10 cellular contexts compared by ENCODE assay signal in genomic region chr15:59244337-59244736, GRCh38. TPM values are rescaled to one million over a fixed set of nuclear protein-coding genes. Genes with fewer than 3 reads are reported as not detected.
A peak's percentile ranks its signal among the peaks of the same experiment; 100 is the strongest.
DNase-seq lines count a peak whose midpoint lies in the region; ATAC-seq, FAIRE-seq and TF ChIP-seq lines count a peak whose summit lies in the region.
"Had no signal": no experiment of that assay in that cellular context is flagged by ENCODE, and none has a peak within 500 bp of the region (broad histone marks: within the 10 kb centered on the region; RNA-seq: fewer than 3 reads in every experiment).

No MANE protein-coding gene starts in this region.

- H3K9me3 Mint-ChIP-seq in endodermal cell, result no peaks in the 10 kb centered on the region
- H3K9me3 Mint-ChIP-seq in activated CD4-positive, alpha-beta T cell treated with anti-CD3 and anti-CD28 coated beads for 36 hours (ENCODE audit: low read depth), result no peaks in the 10 kb centered on the region

- WGBS in A549 (ENCODE audit: missing lambda C conversion rate), result 58% methylated on average over 3 of the region's 3 CpGs
- WGBS in endodermal cell (ENCODE audit: insufficient coverage in 1 of 2, insufficient read length in 1 of 2), 2 experiments, result 92 to 94% methylated on average over 3 of the region's 3 CpGs
- WGBS in gastroesophageal sphincter (ENCODE audit: low coverage in 1 of 2), 2 donors, result 90% methylated on average over 2 of the region's 3 CpGs; no CpG with 5 or more reads in 1 of the 2 donors

- peaks cover 83% of the 10 kb centered on the region for H3K4me1 ChIP-seq in A549
- no peaks in the 10 kb centered on the region for H3K4me1 ChIP-seq in endodermal cell (ENCODE audit: control insufficient read depth, insufficient read depth, low read length)
- peaks cover 0 to 6% (median 0%) of the 10 kb centered on the region in 3 donors for H3K4me1 ChIP-seq in gastroesophageal sphincter

- no peaks in the 10 kb centered on the region for H3K27me3 Mint-ChIP-seq in endodermal cell (ENCODE audit: insufficient read depth)
- H3K27me3 Mint-ChIP-seq in activated CD4-positive, alpha-beta T cell treated with anti-CD3 and anti-CD28 coated beads for 36 hours, result no peaks in the 10 kb centered on the region

- no peak for FAIRE-seq in A549 (lab: Jason Lieb, UNC)

- no peaks in the 10 kb centered on the region for H3K36me3 Mint-ChIP-seq in endodermal cell (ENCODE audit: low read depth)
- H3K36me3 Mint-ChIP-seq in activated CD4-positive, alpha-beta T cell treated with anti-CD3 and anti-CD28 coated beads for 36 hours (ENCODE audit: low read depth), result no peaks in the 10 kb centered on the region

- no peak for TF ChIP-seq EP300 in A549 (IDR thresholded peaks at IDR 0.05)
- no peak for TF ChIP-seq EP300 in gastroesophageal sphincter (IDR thresholded peaks at IDR 0.05)

- H3K27ac ChIP-seq in A549, result peak overlapping the region; percentile 51 to 87
- no peak overlapping the region for H3K27ac ChIP-seq in endodermal cell (ENCODE audit: low read depth, low read length)
- no peak overlapping the region for H3K27ac ChIP-seq in gastroesophageal sphincter
- H3K27ac ChIP-seq: esophagus muscularis mucosa had no signal

- H3K4me3 Mint-ChIP-seq in endodermal cell, result no peak overlapping the region
- no peak overlapping the region for H3K4me3 Mint-ChIP-seq in activated CD4-positive, alpha-beta T cell treated with anti-CD3 and anti-CD28 coated beads for 36 hours

- no peak overlapping the region for H3K9ac ChIP-seq in endodermal cell (ENCODE audit: extremely low read depth, low read length, poor library complexity, severe bottlenecking)

- H3K4me1 Mint-ChIP-seq in endodermal cell, result peaks cover 2% of the 10 kb centered on the region
- H3K4me1 Mint-ChIP-seq in activated CD4-positive, alpha-beta T cell treated with anti-CD3 and anti-CD28 coated beads for 36 hours, result no peaks in the 10 kb centered on the region

- intact Hi-C loops in activated CD4-positive, alpha-beta T cell treated with anti-CD3 and anti-CD28 coated beads for 36 hours (cut with DNase I, micrococcal nuclease), result loop anchor here in 1 of 2 experiments (10.0 kb wide), 1 partner anchor 130 kb away; the partner anchor contains the start of gene MYO1E

- no peak for TF ChIP-seq CTCF in A549 (IDR thresholded peaks at IDR 0.05)
- TF ChIP-seq CTCF in endodermal cell (conservative IDR thresholded peaks at IDR 0.05), result no peak
- TF ChIP-seq CTCF in gastroesophageal sphincter (IDR thresholded peaks at IDR 0.05), result no peak

- DNase-seq in A549 (ENCODE audit: low read depth in 1 of 2, low spot score in 1 of 2), result peak in 1 of 2 experiments; percentile 65
- DNase-seq in endodermal cell, result no peak
- DNase-seq in activated CD4-positive, alpha-beta T cell treated with anti-CD3 and anti-CD28 coated beads for 36 hours, result no peak
- no peak for DNase-seq in iPS-NIHi7 (ENCODE audit: extremely low spot score)

- no peak for TF ChIP-seq RAD21 in A549 (conservative IDR thresholded peaks at IDR 0.05 in 1 of 2, IDR thresholded peaks at IDR 0.05 in 1 of 2)

- ATAC-seq in A549, result peak in 1 of 2 experiments; percentile 13; a peak in 1 of 6 replicates
- peak; percentile 95 for ATAC-seq in GM19025 (IDR thresholded peaks at IDR 0.05; ENCODE audit: low read depth, unreplicated experiment)
- peak; percentile 92 for ATAC-seq in HG02678 (IDR thresholded peaks at IDR 0.05; ENCODE audit: unreplicated experiment)
- peak; percentile 84 for ATAC-seq in HG03558 (IDR thresholded peaks at IDR 0.05; ENCODE audit: extremely low read depth, unreplicated experiment)
- no peak for ATAC-seq in activated CD4-positive, alpha-beta T cell treated with anti-CD3 and anti-CD28 coated beads for 36 hours
- no peak for ATAC-seq in gastroesophageal sphincter

- no peak overlapping the region for H3K27ac Mint-ChIP-seq in endodermal cell
- no peak overlapping the region for H3K27ac Mint-ChIP-seq in activated CD4-positive, alpha-beta T cell treated with anti-CD3 and anti-CD28 coated beads for 36 hours

- POLR2A ChIA-PET in A549 (lab: Yijun Ruan, JAX), result no interaction called here
- POLR2A ChIA-PET in activated CD4-positive, alpha-beta T cell treated with anti-CD3 and anti-CD28 coated beads for 36 hours (lab: Charles Lee), result no interaction called here

- TF ChIP-seq POLR2A in A549 (IDR thresholded peaks at IDR 0.05; ENCODE audit: low read length) (no peak), gastroesophageal sphincter (IDR thresholded peaks at IDR 0.05) (no peak)

- H3K27me3 ChIP-seq in endodermal cell (ENCODE audit: control insufficient read depth, insufficient read depth, low read length, poor library complexity, severe bottlenecking) (no peaks in the 10 kb centered on the region), gastroesophageal sphincter (no peaks in the 10 kb centered on the region)
- H3K27me3 ChIP-seq: esophagus muscularis mucosa had no signal

- CTCF ChIA-PET in A549 (lab: Yijun Ruan, JAX), result interaction anchor here (0.6 to 4.8 kb wide), 3 partner anchors 10 to 60 kb away, joined by 3 to 37 read pairs (median 3); no protein-coding TSS in a partner anchor
- CTCF ChIA-PET in activated CD4-positive, alpha-beta T cell treated with anti-CD3 and anti-CD28 coated beads for 36 hours (lab: Charles Lee), result no interaction called here

- H3K4me2 ChIP-seq in A549, result peak overlapping the region; percentile 45

- H3K9me3 ChIP-seq in A549 (no peaks in the 10 kb centered on the region), endodermal cell (ENCODE audit: control insufficient read depth, low read length) (no peaks in the 10 kb centered on the region), gastroesophageal sphincter (no peaks in the 10 kb centered on the region)
- H3K9me3 ChIP-seq: esophagus muscularis mucosa had no signal

- no peak overlapping the region for H3K4me3 ChIP-seq in A549
- no peak overlapping the region for H3K4me3 ChIP-seq in endodermal cell (ENCODE audit: low read length)
- no peak overlapping the region for H3K4me3 ChIP-seq in gastroesophageal sphincter
- H3K4me3 ChIP-seq: esophagus muscularis mucosa had no signal

- H3K36me3 ChIP-seq in endodermal cell (ENCODE audit: control insufficient read depth, insufficient read depth, low read length) (no peaks in the 10 kb centered on the region), gastroesophageal sphincter (no peaks in the 10 kb centered on the region)

TF ChIP-seq in A549, 52 proteins besides CTCF, POLR2A, EP300 and RAD21:
- TF ChIP-seq FOSL2 (IDR thresholded peaks at IDR 0.05), result no peak
- peak; percentile 81 for TF ChIP-seq FOSL2 (CRISPR knock-in tag; IDR thresholded peaks at IDR 0.05)
- no peak for TF ChIP-seq KDM5A (IDR thresholded peaks at IDR 0.05)
- TF ChIP-seq RARB (CRISPR knock-in tag; IDR thresholded peaks at IDR 0.05), result no peak

RNA-seq across cellular contexts. Expression of gene LDHAL6B, which starts 37.7 kb away (rescaled TPM):
- polyA plus RNA-seq in A549 (2011; rRNA removed) (not detected in 2 replicates), A549 (2017; fragmentation: RNase III; extraction: RNeasy Plus Mini Kit Qiagen cat#74134 plus additional on column Dnase treatment) (not detected in 3 replicates)
- polyA plus RNA-seq in A549 (2012; cell fraction: cytosol; rRNA removed), result not detected in 2 replicates
- polyA plus RNA-seq in A549 (2012; cell fraction: nucleus; rRNA removed), result 0.05 TPM in 1 of 2 replicates, not detected in the other
- polyA minus RNA-seq in A549 (2011; rRNA and poly(A)+ RNA removed), result not detected in 2 replicates
- total RNA-seq in endodermal cell (not detected), gastroesophageal sphincter (under 1 TPM in 1 of 4 donors, not detected in 3; 0.54 TPM)
- polyA plus RNA-seq in endodermal cell (2013, experiment 1 of 2), result not detected
- not detected for polyA plus RNA-seq in endodermal cell (2013, experiment 2 of 2)
- total RNA-seq in activated CD4-positive, alpha-beta T cell treated with anti-CD3 and anti-CD28 coated beads for 36 hours, result not detected
- total RNA-seq: esophagus muscularis mucosa, lower leg skin had no signal

Comparison
In these comparisons a context has a peak if more than half of its experiments do, and no peak if none do; other contexts are left out.
1. ATAC-seq: peak in GM19025 (single experiment), HG02678 (single experiment) and HG03558 (single experiment); none in activated CD4-positive, alpha-beta T cell treated with anti-CD3 and anti-CD28 coated beads for 36 hours (single experiment) and gastroesophageal sphincter (single experiment).
2. H3K27ac ChIP-seq: peak in A549 (2 of 2); none in endodermal cell (single experiment) and gastroesophageal sphincter (0 of 4).